In genomic region chr19:55552620-55553019, GRCh38 we compare ENCODE assay signal across 16 cellular contexts. TPM values are rescaled to one million over a fixed set of nuclear protein-coding genes. Genes with fewer than 3 reads are reported as not detected.
DNase-seq lines count a peak whose midpoint lies in the region; ATAC-seq and TF ChIP-seq lines count a peak whose summit lies in the region.
"Had no signal": no experiment of that assay in that cellular context is flagged by ENCODE, and none has a peak within 500 bp of the region (broad histone marks: within the 10 kb centered on the region; RNA-seq: fewer than 3 reads in every experiment).

No MANE protein-coding gene starts in this region.

- H3K9me3 ChIP-seq in SJSA1 (replicated peaks) (no peaks in the 10 kb centered on the region), gastrocnemius medialis (no peaks in the 10 kb centered on the region)
- H3K9me3 ChIP-seq: neutrophil had no signal

- no peak for TF ChIP-seq CTCF in gastrocnemius medialis (IDR thresholded peaks at IDR 0.05 in 4 of 5, conservative IDR thresholded peaks at IDR 0.05 in 1 of 5)

- H3K9me3 Mint-ChIP-seq in activated CD4-positive, alpha-beta T cell treated with anti-CD3 and anti-CD28 coated beads, Interleukin-2, amount 10 ng/mL, durations not matched to agents 24 days and 14 days = no peaks in the 10 kb centered on the region
- H3K9me3 Mint-ChIP-seq: activated CD4-positive, alpha-beta memory T cell treated with anti-CD3 and anti-CD28 coated beads, Interleukin-2, amount 10 ng/mL, durations not matched to agents 7 days and 5 days; activated naive CD8-positive, alpha-beta T cell treated with anti-CD3 and anti-CD28 coated beads, Interleukin-2, amount 10 ng/mL, durations not matched to agents 7 days and 5 days had no signal

- H3K27ac ChIP-seq in SJSA1 (peak overlapping the region; percentile 69), gastrocnemius medialis (peak overlapping the region in 3 of 4 donors; percentile 66 to 88 (median 68))
- H3K27ac ChIP-seq: neutrophil had no signal

- H3K36me3 ChIP-seq in SJSA1 (no peaks in the 10 kb centered on the region), gastrocnemius medialis (no peaks in the 10 kb centered on the region)
- H3K36me3 ChIP-seq: neutrophil had no signal

- H3K4me1 Mint-ChIP-seq in activated CD4-positive, alpha-beta T cell treated with anti-CD3 and anti-CD28 coated beads, Interleukin-2, amount 10 ng/mL, durations not matched to agents 24 days and 14 days = no peaks in the 10 kb centered on the region
- H3K4me1 Mint-ChIP-seq: activated CD4-positive, alpha-beta memory T cell treated with anti-CD3 and anti-CD28 coated beads, Interleukin-2, amount 10 ng/mL, durations not matched to agents 7 days and 5 days had no signal

- H3K4me3 ChIP-seq in SJSA1 (no peak overlapping the region), gastrocnemius medialis (no peak overlapping the region)

- no peaks in the 10 kb centered on the region for H3K36me3 Mint-ChIP-seq in activated CD4-positive, alpha-beta T cell treated with anti-CD3 and anti-CD28 coated beads, Interleukin-2, amount 10 ng/mL, durations not matched to agents 24 days and 14 days (ENCODE audit: low read depth)
- H3K36me3 Mint-ChIP-seq: activated naive CD8-positive, alpha-beta T cell treated with anti-CD3 and anti-CD28 coated beads, Interleukin-2, amount 10 ng/mL, durations not matched to agents 7 days and 5 days had no signal

- peaks cover 5% of the 10 kb centered on the region for H3K27me3 Mint-ChIP-seq in activated CD4-positive, alpha-beta T cell treated with anti-CD3 and anti-CD28 coated beads, Interleukin-2, amount 10 ng/mL, durations not matched to agents 24 days and 14 days

- H3K27ac Mint-ChIP-seq in activated CD4-positive, alpha-beta T cell treated with anti-CD3 and anti-CD28 coated beads, Interleukin-2, amount 10 ng/mL, durations not matched to agents 24 days and 14 days = no peak overlapping the region
- H3K27ac Mint-ChIP-seq: activated CD4-positive, alpha-beta memory T cell treated with anti-CD3 and anti-CD28 coated beads, Interleukin-2, amount 10 ng/mL, durations not matched to agents 7 days and 5 days; activated naive CD8-positive, alpha-beta T cell treated with anti-CD3 and anti-CD28 coated beads, Interleukin-2, amount 10 ng/mL, durations not matched to agents 7 days and 5 days had no signal

- ATAC-seq in gastrocnemius medialis = no peak
- no peak for ATAC-seq in GM21360 (IDR thresholded peaks at IDR 0.05; ENCODE audit: unreplicated experiment)
- ATAC-seq: SK-N-SH treated with all-trans-retinoic acid at 6 μM for 48 hours had no signal

- no peaks in the 10 kb centered on the region for H3K27me3 ChIP-seq in SJSA1 (replicated peaks)
- H3K27me3 ChIP-seq in gastrocnemius medialis = no peaks in the 10 kb centered on the region

- DNase-seq in ELR (ENCODE audit: low read depth) (peak; percentile 71), SJSA1 (ENCODE audit: low read depth in 1 of 2, low spot score in 2 of 2) (peak; percentile 78 to 90), fibroblast of the conjunctiva (ENCODE audit: low read depth) (peak; percentile 30), gastrocnemius medialis (no peak), GF-D8 (lab: John Stamatoyannopoulos, UW) (no peak)
- DNase-seq in activated CD4-positive, alpha-beta T cell treated with anti-CD3 and anti-CD28 coated beads, Interleukin-2, amount 10 ng/mL, durations not matched to agents 24 days and 14 days = no peak
- no peak for DNase-seq in activated CD4-positive, alpha-beta T cell treated with anti-CD3 and anti-CD28 coated beads for 48 hours
- DNase-seq: activated CD4-positive, alpha-beta memory T cell treated with anti-CD3 and anti-CD28 coated beads, Interleukin-2, amount 10 ng/mL, durations not matched to agents 7 days and 5 days; activated naive CD8-positive, alpha-beta T cell treated with anti-CD3 and anti-CD28 coated beads, Interleukin-2, amount 10 ng/mL, durations not matched to agents 7 days and 5 days; kidney; NCI-H1105; stimulated activated CD4-positive, alpha-beta T cell treated with anti-CD3 and anti-CD28 coated beads, Interleukin-4, amount 100 ng/mL, for 4 hours had no signal

- no peak overlapping the region for H3K4me3 Mint-ChIP-seq in activated CD4-positive, alpha-beta T cell treated with anti-CD3 and anti-CD28 coated beads, Interleukin-2, amount 10 ng/mL, durations not matched to agents 24 days and 14 days
- H3K4me3 Mint-ChIP-seq: activated CD4-positive, alpha-beta memory T cell treated with anti-CD3 and anti-CD28 coated beads, Interleukin-2, amount 10 ng/mL, durations not matched to agents 7 days and 5 days; activated naive CD8-positive, alpha-beta T cell treated with anti-CD3 and anti-CD28 coated beads, Interleukin-2, amount 10 ng/mL, durations not matched to agents 7 days and 5 days had no signal

- TF ChIP-seq POLR2A in gastrocnemius medialis (IDR thresholded peaks at IDR 0.05) = no peak

- peaks cover 44% of the 10 kb centered on the region for H3K4me1 ChIP-seq in SJSA1 (replicated peaks)
- peaks cover 57 to 58% of the 10 kb centered on the region in 2 donors for H3K4me1 ChIP-seq in gastrocnemius medialis

- intact Hi-C loops in gastrocnemius medialis (cut with DNase I; ENCODE audit: low total_unique reads) = no loop called here
- intact Hi-C loops in activated CD4-positive, alpha-beta T cell treated with anti-CD3 and anti-CD28 coated beads, Interleukin-2, amount 10 ng/mL, durations not matched to agents 24 days and 14 days (cut with micrococcal nuclease) = no loop called here

- in situ Hi-C loops in gastrocnemius medialis (cut with MboI; ENCODE audit: low sequenced_read_pairs in 4 of 4) = no loop called here

RNA-seq across cellular contexts. Expression of gene SBK3, which starts 7.3 kb away (rescaled TPM):
- 0.32 TPM in 1 of 2 replicates, not detected in the other for total RNA-seq in SJSA1 (2014; rRNA removed; shearing (Covaris generic))
- total RNA-seq in gastrocnemius medialis = 10 to 100 TPM in 1 of 4 donors, 1 to 10 TPM in 3; 3.1 to 24.1 (median 6.8) TPM
- total RNA-seq in activated CD4-positive, alpha-beta T cell treated with anti-CD3 and anti-CD28 coated beads, Interleukin-2, amount 10 ng/mL, durations not matched to agents 24 days and 14 days = not detected in 2 replicates
- total RNA-seq: activated CD4-positive, alpha-beta memory T cell treated with anti-CD3 and anti-CD28 coated beads, Interleukin-2, amount 10 ng/mL, durations not matched to agents 7 days and 5 days; activated naive CD8-positive, alpha-beta T cell treated with anti-CD3 and anti-CD28 coated beads, Interleukin-2, amount 10 ng/mL, durations not matched to agents 7 days and 5 days; subcutaneous adipose tissue had no signal

RNA-seq across cellular contexts. Expression of gene SBK2, which starts 15.7 kb away (rescaled TPM):
- not detected in 2 replicates for total RNA-seq in SJSA1 (2014; rRNA removed; shearing (Covaris generic))
- total RNA-seq in gastrocnemius medialis = 1 to 10 TPM in 3 of 4 donors, not detected in 1; 1.5 to 3.0 (median 1.6) TPM
- not detected in 2 replicates for total RNA-seq in activated CD4-positive, alpha-beta T cell treated with anti-CD3 and anti-CD28 coated beads, Interleukin-2, amount 10 ng/mL, durations not matched to agents 24 days and 14 days
- total RNA-seq: activated CD4-positive, alpha-beta memory T cell treated with anti-CD3 and anti-CD28 coated beads, Interleukin-2, amount 10 ng/mL, durations not matched to agents 7 days and 5 days; activated naive CD8-positive, alpha-beta T cell treated with anti-CD3 and anti-CD28 coated beads, Interleukin-2, amount 10 ng/mL, durations not matched to agents 7 days and 5 days; kidney; subcutaneous adipose tissue had no signal

RNA-seq across cellular contexts. Expression of gene ZNF579, which starts 28.0 kb away (rescaled TPM):
- total RNA-seq in SJSA1 (2014; rRNA removed; shearing (Covaris generic)) = 7.2 and 12.7 TPM in 2 replicates
- total RNA-seq in gastrocnemius medialis = 10 to 100 TPM; 15.0 to 19.3 (median 16.8) TPM
- 9.6 and 10.4 TPM in 2 replicates for total RNA-seq in activated CD4-positive, alpha-beta T cell treated with anti-CD3 and anti-CD28 coated beads, Interleukin-2, amount 10 ng/mL, durations not matched to agents 24 days and 14 days

RNA-seq across cellular contexts. Expression of gene FIZ1, which starts 46.7 kb away (rescaled TPM):
- total RNA-seq in SJSA1 (2014; rRNA removed; shearing (Covaris generic)) = 2.4 and 5.4 TPM in 2 replicates
- 10 to 100 TPM in 1 of 4 donors, 1 to 10 TPM in 3; 6.8 to 11.2 (median 7.4) TPM for total RNA-seq in gastrocnemius medialis
- total RNA-seq in activated CD4-positive, alpha-beta T cell treated with anti-CD3 and anti-CD28 coated beads, Interleukin-2, amount 10 ng/mL, durations not matched to agents 24 days and 14 days = 20.4 and 21.4 TPM in 2 replicates

RNA-seq across cellular contexts. Expression of gene ZNF524, which starts 47.5 kb away (rescaled TPM):
- total RNA-seq in SJSA1 (2014; rRNA removed; shearing (Covaris generic)) = 3.8 and 15.5 TPM in 2 replicates
- 10 to 100 TPM; 35.6 to 61.7 (median 47.0) TPM for total RNA-seq in gastrocnemius medialis
- 17.8 and 19.0 TPM in 2 replicates for total RNA-seq in activated CD4-positive, alpha-beta T cell treated with anti-CD3 and anti-CD28 coated beads, Interleukin-2, amount 10 ng/mL, durations not matched to agents 24 days and 14 days

Comparison
In these comparisons a context has a peak if more than half of its experiments do, and no peak if none do; other contexts are left out.
1. DNase-seq: peak in ELR (single experiment), SJSA1 (2 of 2) and fibroblast of the conjunctiva (single experiment); none in gastrocnemius medialis (0 of 2), activated CD4-positive, alpha-beta T cell treated with anti-CD3 and anti-CD28 coated beads, Interleukin-2, amount 10 ng/mL, durations not matched to agents 24 days and 14 days (single experiment), activated CD4-positive, alpha-beta T cell treated with anti-CD3 and anti-CD28 coated beads for 48 hours (single experiment) and GF-D8 (single experiment).